11 cellular contexts compared by ENCODE assay signal in genomic region chr10:79138449-79139123, GRCh38.
DNase-seq lines count a peak whose midpoint lies in the region; ATAC-seq and TF ChIP-seq lines count a peak whose summit lies in the region.
"Had no signal": no experiment of that assay in that cellular context is flagged by ENCODE, and none has a peak within 500 bp of the region (broad histone marks: within the 10 kb centered on the region; RNA-seq: fewer than 3 reads in every experiment).

No MANE protein-coding gene starts in this region.

- H3K4me3 Mint-ChIP-seq in stimulated activated naive CD8-positive, alpha-beta T cell treated with anti-CD3 and anti-CD28 coated beads, Interleukin-15, Interleukin-2, amounts not matched to agents 100 ng/mL and 50 ng/mL, for 24 hours, result peak overlapping the region; percentile 70
- H3K4me3 Mint-ChIP-seq in effector memory CD8-positive, alpha-beta T cell, result peak overlapping the region; percentile 73 to 79

- H3K27ac ChIP-seq in osteoblast (ENCODE audit: low read depth, low read length), result peak overlapping the region; percentile 96

- no peak for TF ChIP-seq CTCF in osteoblast (IDR thresholded peaks at IDR 0.05; ENCODE audit: extremely low read depth, low read depth, low read length)

- no peaks in the 10 kb centered on the region for H3K27me3 ChIP-seq in osteoblast (ENCODE audit: insufficient read depth, low read length)

- no peak for DNase-seq in stimulated activated naive CD8-positive, alpha-beta T cell treated with anti-CD3 and anti-CD28 coated beads, Interleukin-15, Interleukin-2, amounts not matched to agents 100 U/mL and 50 U/mL, for 24 hours
- DNase-seq in effector memory CD8-positive, alpha-beta T cell, result no peak
- DNase-seq in osteoblast (ENCODE audit: insufficient read length, low spot score, missing footprints), result no peak
- DNase-seq in stimulated activated CD4-positive, alpha-beta T cell treated with anti-CD3 and anti-CD28 coated beads, Interleukin-1b, Interleukin-23, amount 100 ng/mL, for 48 hours, result no peak
- DNase-seq: COR-L47, NCI-H1930 had no signal

- peaks cover 65% of the 10 kb centered on the region for H3K4me1 ChIP-seq in osteoblast (ENCODE audit: insufficient read depth, low read length)

- H3K36me3 ChIP-seq in osteoblast (ENCODE audit: insufficient read depth, low read length), result peaks cover 33% of the 10 kb centered on the region

- no peaks in the 10 kb centered on the region for H3K9me3 ChIP-seq in osteoblast (ENCODE audit: low read depth, low read length)
- H3K9me3 ChIP-seq: HAP-1 had no signal

- H3K79me2 ChIP-seq in osteoblast (ENCODE audit: insufficient read depth, low read length), result peaks cover 86% of the 10 kb centered on the region

- peak overlapping the region; percentile 27 for H3K4me2 ChIP-seq in osteoblast (ENCODE audit: insufficient read depth, low read length)

- no peaks in the 10 kb centered on the region for H3K36me3 Mint-ChIP-seq in stimulated activated naive CD8-positive, alpha-beta T cell treated with anti-CD3 and anti-CD28 coated beads, Interleukin-15, Interleukin-2, amounts not matched to agents 100 ng/mL and 50 ng/mL, for 24 hours (ENCODE audit: low read depth)
- H3K36me3 Mint-ChIP-seq in effector memory CD8-positive, alpha-beta T cell (ENCODE audit: insufficient read depth), result peaks cover 5% of the 10 kb centered on the region

- peaks cover 66% of the 10 kb centered on the region for H3K4me1 Mint-ChIP-seq in stimulated activated naive CD8-positive, alpha-beta T cell treated with anti-CD3 and anti-CD28 coated beads, Interleukin-15, Interleukin-2, amounts not matched to agents 100 ng/mL and 50 ng/mL, for 24 hours (ENCODE audit: low read depth)
- H3K4me1 Mint-ChIP-seq in effector memory CD8-positive, alpha-beta T cell (ENCODE audit: low read depth in 2 of 2), result peaks cover 37 to 38% of the 10 kb centered on the region in 2 donors

- peak overlapping the region; percentile 90 for H3K27ac Mint-ChIP-seq in stimulated activated naive CD8-positive, alpha-beta T cell treated with anti-CD3 and anti-CD28 coated beads, Interleukin-15, Interleukin-2, amounts not matched to agents 100 ng/mL and 50 ng/mL, for 24 hours
- H3K27ac Mint-ChIP-seq in effector memory CD8-positive, alpha-beta T cell, result peak overlapping the region; percentile 93

- ATAC-seq in stimulated activated naive CD8-positive, alpha-beta T cell treated with anti-CD3 and anti-CD28 coated beads, Interleukin-15, Interleukin-2, amounts not matched to agents 100 U/mL and 50 U/mL, for 24 hours, result no peak
- ATAC-seq in effector memory CD8-positive, alpha-beta T cell (replicated peaks), result no peak
- no peak for ATAC-seq in HG03196 (IDR thresholded peaks at IDR 0.05; ENCODE audit: unreplicated experiment)
- ATAC-seq in GM18498 (IDR thresholded peaks at IDR 0.05; ENCODE audit: unreplicated experiment), result no peak
- no peak for ATAC-seq in GM18519 (IDR thresholded peaks at IDR 0.05; ENCODE audit: low FRiP score, unreplicated experiment)

- H3K27me3 Mint-ChIP-seq in stimulated activated naive CD8-positive, alpha-beta T cell treated with anti-CD3 and anti-CD28 coated beads, Interleukin-15, Interleukin-2, amounts not matched to agents 100 ng/mL and 50 ng/mL, for 24 hours, result no peaks in the 10 kb centered on the region
- no peaks in the 10 kb centered on the region for H3K27me3 Mint-ChIP-seq in effector memory CD8-positive, alpha-beta T cell

- H2AFZ ChIP-seq in osteoblast (ENCODE audit: low read length), result no peak overlapping the region

- H3K4me3 ChIP-seq in osteoblast (ENCODE audit: insufficient read depth, low read length), result no peak overlapping the region
- H3K4me3 ChIP-seq: HAP-1 had no signal

- H4K20me1 ChIP-seq in osteoblast (ENCODE audit: insufficient read depth, low read length), result peaks cover 10% of the 10 kb centered on the region

- no peaks in the 10 kb centered on the region for H3K9me3 Mint-ChIP-seq in stimulated activated naive CD8-positive, alpha-beta T cell treated with anti-CD3 and anti-CD28 coated beads, Interleukin-15, Interleukin-2, amounts not matched to agents 100 ng/mL and 50 ng/mL, for 24 hours
- no peaks in the 10 kb centered on the region for H3K9me3 Mint-ChIP-seq in effector memory CD8-positive, alpha-beta T cell
